In genomic region chr1:156500578-156500846, GRCh38 we compare ENCODE assay signal across 8 cellular contexts. TPM values are rescaled to one million over a fixed set of nuclear protein-coding genes. Genes with fewer than 3 reads are reported as not detected.
A peak's percentile ranks its signal among the peaks of the same experiment; 100 is the strongest.
DNase-seq lines count a peak whose midpoint lies in the region; ATAC-seq and TF ChIP-seq lines count a peak whose summit lies in the region.

TSS of gene MEF2D (minus strand) at chr1:156500775. CDS start at chr1:156483292, 17,483 bp downstream.

- H3K4me1 ChIP-seq in mesodermal cell (ENCODE audit: control insufficient read depth, insufficient read depth, low read length, poor library complexity, severe bottlenecking) (peaks cover 63% of the 10 kb centered on the region), vagina (peaks cover 74% of the 10 kb centered on the region)

- intact Hi-C loops in vagina (cut with DNase I): loop anchor here (2.0 kb wide), 1 partner anchor 44 kb away; no protein-coding TSS in a partner anchor

- no peaks in the 10 kb centered on the region for H3K27me3 ChIP-seq in vagina

- no peaks in the 10 kb centered on the region for H3K9me3 ChIP-seq in KOPT-K1 (ENCODE audit: insufficient read depth, low read length, poor library complexity, severe bottlenecking)
- no peaks in the 10 kb centered on the region for H3K9me3 ChIP-seq in mesodermal cell (ENCODE audit: control insufficient read depth, low read length)
- no peaks in the 10 kb centered on the region for H3K9me3 ChIP-seq in vagina

- H3K36me3 ChIP-seq in KOPT-K1 (ENCODE audit: insufficient read depth, low read length) (no peaks in the 10 kb centered on the region; the same call in 1 of the 2 replicates), mesodermal cell (ENCODE audit: control insufficient read depth, insufficient read depth, low read length) (peaks cover 13% of the 10 kb centered on the region), vagina (no peaks in the 10 kb centered on the region)

- H3K4me3 ChIP-seq in mesodermal cell (ENCODE audit: extremely low read depth, insufficient read depth, low read length, poor library complexity, severe bottlenecking): peak within 1 kb of the TSS; percentile 97
- H3K4me3 ChIP-seq in vagina: peak within 1 kb of the TSS; percentile 84 to 96

- WGBS in mesodermal cell (ENCODE audit: insufficient coverage in 2 of 2), 2 experiments: 0% methylated on average over 16 to 17 of the region's 27 CpGs

- peak; percentile 7 to 87 for TF ChIP-seq POLR2A in vagina (IDR thresholded peaks at IDR 0.05)

- peak; percentile 0 for ATAC-seq in GM18498 (IDR thresholded peaks at IDR 0.05; ENCODE audit: unreplicated experiment)

- DNase-seq in vagina (ENCODE audit: extremely low spot score in 2 of 2) (no peak), NAMALWA (ENCODE audit: low spot score) (no peak), NCI-H748 treated with DMSO at 0.1 percent for 48 hours (lab: John Stamatoyannopoulos, UW) (no peak), NCI-H2227 treated with DMSO at 0.1 percent for 48 hours (lab: John Stamatoyannopoulos, UW) (no peak)

- H3K27ac ChIP-seq in KOPT-K1 (ENCODE audit: low read depth, low read length, poor library complexity, severe bottlenecking) (peak within 1 kb of the TSS; percentile 100), cingulate gyrus (ENCODE audit: low read depth, low read length) (peak within 1 kb of the TSS; percentile 100), mesodermal cell (ENCODE audit: low read depth, low read length, severe bottlenecking) (peak within 1 kb of the TSS; percentile 99), vagina (peak within 1 kb of the TSS; percentile 99)

- TF ChIP-seq CTCF in vagina (IDR thresholded peaks at IDR 0.05): no peak

RNA-seq across cellular contexts. Expression of gene MEF2D, which starts in this region (rescaled TPM):
- polyA plus RNA-seq in mesodermal cell (2013, experiment 1 of 2): 29.5 TPM
- 23.9 TPM for polyA plus RNA-seq in mesodermal cell (2013, experiment 2 of 2)
- 33.9 TPM for total RNA-seq in vagina
